In the genomic region with DNA sequence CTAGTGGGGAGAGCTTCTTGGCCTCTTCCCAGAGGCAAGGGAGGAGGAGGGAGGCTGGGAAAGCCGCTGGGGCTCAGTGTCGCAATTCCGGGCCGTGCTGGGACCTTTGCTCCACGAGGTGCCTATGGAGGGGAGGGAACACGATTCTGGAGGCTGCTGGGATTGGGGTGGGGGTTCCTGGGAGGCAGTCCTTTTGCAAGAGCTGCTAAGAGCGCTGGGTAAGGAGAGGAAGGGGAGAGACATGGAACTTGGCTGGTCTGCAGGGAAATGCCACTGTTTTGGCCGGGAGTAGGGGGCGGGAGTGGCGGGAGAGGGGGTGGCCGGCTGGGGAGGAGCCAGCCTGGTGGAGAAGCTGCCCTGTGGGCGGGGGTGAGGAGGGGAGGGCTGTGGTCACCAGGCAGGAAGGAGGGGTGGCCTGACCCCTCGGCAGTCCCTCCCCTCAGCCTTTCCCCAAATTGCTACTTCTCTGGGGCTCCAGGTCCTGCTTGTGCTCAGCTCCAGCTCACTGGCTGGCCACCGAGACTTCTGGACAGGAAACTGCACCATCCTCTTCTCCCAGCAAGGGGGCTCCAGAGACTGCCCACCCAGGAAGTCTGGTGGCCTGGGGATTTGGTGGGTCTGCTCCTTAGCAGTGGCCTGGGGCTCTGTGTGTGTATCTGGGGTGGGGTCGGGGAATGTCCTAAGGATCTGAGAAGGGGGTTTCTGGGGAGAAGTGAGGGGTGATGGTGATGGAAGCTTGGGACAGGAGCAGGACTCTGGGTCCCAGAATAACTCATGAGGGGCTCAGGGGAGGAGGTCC, we compare ENCODE assay signal across 8 cellular contexts. TPM values are rescaled to one million over a fixed set of nuclear protein-coding genes. Genes with fewer than 3 reads are reported as not detected.
DNase-seq lines count a peak whose midpoint lies in the region; ATAC-seq and TF ChIP-seq lines count a peak whose summit lies in the region.

A gene (plus strand): TSS at position 479 of the 799 bp plus-strand sequence. CDS start 1,221 bp downstream, outside the sequence.

- H3K9ac ChIP-seq in mucosa of rectum (ENCODE audit: low read depth in 1 of 2, low read length in 2 of 2): peak within 1 kb of the TSS; percentile 52

- H3K9me3 ChIP-seq in esophagus (ENCODE audit: control insufficient read depth in 2 of 2, insufficient read depth in 1 of 2, low read depth in 1 of 2, low read length in 1 of 2) (no peaks in the 10 kb centered on the region), mucosa of rectum (ENCODE audit: control insufficient read depth in 2 of 2, low read length in 2 of 2) (no peaks in the 10 kb centered on the region), uterus (no peaks in the 10 kb centered on the region)

- peak within 1 kb of the TSS; percentile 38 to 46 for H3K27ac ChIP-seq in esophagus (ENCODE audit: low read depth in 2 of 2, low read length in 1 of 2)
- H3K27ac ChIP-seq in mucosa of rectum (ENCODE audit: low read depth in 2 of 2, low read length in 2 of 2): peak within 1 kb of the TSS; percentile 64 to 80
- peak within 1 kb of the TSS; percentile 81 to 86 for H3K27ac ChIP-seq in uterus

- ATAC-seq in Right ventricle myocardium inferior (peak; percentile 77), SK-N-SH treated with all-trans-retinoic acid at 6 μM for 48 hours (peak; percentile 76), HG03175 (IDR thresholded peaks at IDR 0.05; ENCODE audit: unreplicated experiment) (no peak), GM19467 (IDR thresholded peaks at IDR 0.05; ENCODE audit: unreplicated experiment) (no peak)

- WGBS in esophagus, 2 donors: 11 to 13% methylated on average over 14 to 15 of the region's 15 CpGs

- intact Hi-C loops in Right ventricle myocardium inferior (cut with DNase I): loop anchor here (1.0 to 5.0 kb wide), 2 partner anchors 40 to 98 kb away; no protein-coding TSS in a partner anchor
- intact Hi-C loops in cardiac septum (cut with DNase I): loop anchor here (1.0 to 2.0 kb wide), 3 partner anchors 71 to 97 kb away; a partner anchor contains a TSS
- intact Hi-C loops in uterus (cut with DNase I; ENCODE audit: low total_unique reads): no loop called here

- H3K4me1 ChIP-seq in esophagus (ENCODE audit: control insufficient read depth in 2 of 2, insufficient read depth in 2 of 2, low read length in 1 of 2) (peaks cover 3 to 4% of the 10 kb centered on the region in 2 donors), mucosa of rectum (ENCODE audit: control insufficient read depth in 2 of 2, insufficient read depth in 2 of 2, low read length in 2 of 2) (peaks cover 35 to 36% of the 10 kb centered on the region in 2 donors), uterus (peaks cover 0 to 9% of the 10 kb centered on the region in 2 donors)

- DNase-seq in Right ventricle myocardium inferior (ENCODE audit: missing footprints) (peak; percentile 92), cardiac septum (ENCODE audit: low spot score) (no peak), uterus (peak; percentile 87)

- no peak for TF ChIP-seq POLR2A in uterus (IDR thresholded peaks at IDR 0.05)

- TF ChIP-seq CTCF in uterus (IDR thresholded peaks at IDR 0.05): peak; percentile 59 to 82 (median 71)

- H3K27me3 ChIP-seq in esophagus (ENCODE audit: control insufficient read depth in 1 of 2, insufficient read depth in 2 of 2, low read length in 2 of 2): no peaks in the 10 kb centered on the region
- no peaks in the 10 kb centered on the region for H3K27me3 ChIP-seq in mucosa of rectum (ENCODE audit: control insufficient read depth in 2 of 2, insufficient read depth in 2 of 2, low read length in 2 of 2)
- no peaks in the 10 kb centered on the region for H3K27me3 ChIP-seq in uterus

- H3K36me3 ChIP-seq in esophagus (ENCODE audit: control insufficient read depth in 2 of 2, insufficient read depth in 2 of 2, low read length in 1 of 2) (peaks cover 3 to 5% of the 10 kb centered on the region in 2 donors), mucosa of rectum (ENCODE audit: control insufficient read depth in 2 of 2, insufficient read depth in 2 of 2, low read length in 2 of 2) (peaks cover 0 to 2% of the 10 kb centered on the region in 2 donors), uterus (no peaks in the 10 kb centered on the region)

- H3K4me3 ChIP-seq in esophagus (ENCODE audit: low read depth in 1 of 2, low read length in 2 of 2) (peak within 1 kb of the TSS; percentile 12 to 16), mucosa of rectum (ENCODE audit: low read length in 2 of 2) (peak within 1 kb of the TSS; percentile 47 to 72), uterus (peak within 1 kb of the TSS; percentile 21 to 23)

TF ChIP-seq in SK-N-SH treated with all-trans-retinoic acid at 6 μM for 48 hours, 23 proteins besides CTCF, POLR2A, EP300 and RAD21:
- no peak for TF ChIP-seq ZNF70 (CRISPR knock-in tag; IDR thresholded peaks at IDR 0.05)
- TF ChIP-seq ZFP3 (CRISPR knock-in tag; IDR thresholded peaks at IDR 0.05): no peak
- TF ChIP-seq, protein P1, sequence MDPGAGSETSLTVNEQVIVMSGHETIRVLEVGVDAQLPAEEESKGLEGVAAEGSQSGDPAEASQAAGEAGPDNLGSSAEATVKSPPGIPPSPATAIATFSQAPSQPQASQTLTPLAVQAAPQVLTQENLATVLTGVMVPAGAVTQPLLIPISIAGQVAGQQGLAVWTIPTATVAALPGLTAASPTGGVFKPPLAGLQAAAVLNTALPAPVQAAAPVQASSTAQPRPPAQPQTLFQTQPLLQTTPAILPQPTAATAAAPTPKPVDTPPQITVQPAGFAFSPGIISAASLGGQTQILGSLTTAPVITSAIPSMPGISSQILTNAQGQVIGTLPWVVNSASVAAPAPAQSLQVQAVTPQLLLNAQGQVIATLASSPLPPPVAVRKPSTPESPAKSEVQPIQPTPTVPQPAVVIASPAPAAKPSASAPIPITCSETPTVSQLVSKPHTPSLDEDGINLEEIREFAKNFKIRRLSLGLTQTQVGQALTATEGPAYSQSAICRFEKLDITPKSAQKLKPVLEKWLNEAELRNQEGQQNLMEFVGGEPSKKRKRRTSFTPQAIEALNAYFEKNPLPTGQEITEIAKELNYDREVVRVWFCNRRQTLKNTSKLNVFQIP (CRISPR knock-in tag; IDR thresholded peaks at IDR 0.05; ENCODE audit: borderline replicate concordance, low read depth): no peak
- TF ChIP-seq ISL1 (CRISPR knock-in tag; IDR thresholded peaks at IDR 0.05): no peak
- TF ChIP-seq TCF4 (CRISPR knock-in tag; IDR thresholded peaks at IDR 0.05; ENCODE audit: borderline replicate concordance): no peak
- TF ChIP-seq ZNF565 (CRISPR knock-in tag; conservative IDR thresholded peaks at IDR 0.05; ENCODE audit: low read depth): no peak
- TF ChIP-seq ARNTL (CRISPR knock-in tag; IDR thresholded peaks at IDR 0.05; ENCODE audit: borderline replicate concordance, low read depth): no peak
- no peak for TF ChIP-seq TOX (CRISPR knock-in tag; IDR thresholded peaks at IDR 0.05; ENCODE audit: borderline replicate concordance)
- TF ChIP-seq BACH2 (CRISPR knock-in tag; IDR thresholded peaks at IDR 0.05; ENCODE audit: borderline replicate concordance): no peak
- TF ChIP-seq ESRRG (CRISPR knock-in tag; IDR thresholded peaks at IDR 0.05): no peak
- TF ChIP-seq, protein P2, sequence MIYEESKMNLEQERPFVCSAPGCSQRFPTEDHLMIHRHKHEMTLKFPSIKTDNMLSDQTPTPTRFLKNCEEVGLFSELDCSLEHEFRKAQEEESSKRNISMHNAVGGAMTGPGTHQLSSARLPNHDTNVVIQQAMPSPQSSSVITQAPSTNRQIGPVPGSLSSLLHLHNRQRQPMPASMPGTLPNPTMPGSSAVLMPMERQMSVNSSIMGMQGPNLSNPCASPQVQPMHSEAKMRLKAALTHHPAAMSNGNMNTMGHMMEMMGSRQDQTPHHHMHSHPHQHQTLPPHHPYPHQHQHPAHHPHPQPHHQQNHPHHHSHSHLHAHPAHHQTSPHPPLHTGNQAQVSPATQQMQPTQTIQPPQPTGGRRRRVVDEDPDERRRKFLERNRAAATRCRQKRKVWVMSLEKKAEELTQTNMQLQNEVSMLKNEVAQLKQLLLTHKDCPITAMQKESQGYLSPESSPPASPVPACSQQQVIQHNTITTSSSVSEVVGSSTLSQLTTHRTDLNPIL (CRISPR knock-in tag; IDR thresholded peaks at IDR 0.05; ENCODE audit: low read depth): no peak
- TF ChIP-seq ZC3H10 (CRISPR knock-in tag; IDR thresholded peaks at IDR 0.05): no peak
- TF ChIP-seq PPARA (CRISPR knock-in tag; IDR thresholded peaks at IDR 0.05; ENCODE audit: borderline replicate concordance): no peak
TF ChIP-seq in SK-N-SH treated with all-trans-retinoic acid at 6 μM for 48 hours: peak in this region for 0.

RNA-seq across cellular contexts. Expression of the gene that starts here (rescaled TPM):
- 22.3 TPM for total RNA-seq in Right ventricle myocardium inferior
- total RNA-seq in cardiac septum: 7.1 TPM
- polyA plus RNA-seq in esophagus: 10 to 100 TPM; 10.9 to 12.0 TPM
- 10 to 100 TPM; 14.1 to 49.0 (median 31.9) TPM for total RNA-seq in uterus

Comparison
In these comparisons a context has a peak if more than half of its experiments do, and no peak if none do; other contexts are left out.
1. ATAC-seq: peak in Right ventricle myocardium inferior (single experiment) and SK-N-SH treated with all-trans-retinoic acid at 6 μM for 48 hours (single experiment); none in HG03175 (single experiment) and GM19467 (single experiment).
2. Peak in every context shown above with its lines, with median percentiles within 50 percentile points of each other: H3K27ac ChIP-seq and H3K4me3 ChIP-seq.